In the genomic region with DNA sequence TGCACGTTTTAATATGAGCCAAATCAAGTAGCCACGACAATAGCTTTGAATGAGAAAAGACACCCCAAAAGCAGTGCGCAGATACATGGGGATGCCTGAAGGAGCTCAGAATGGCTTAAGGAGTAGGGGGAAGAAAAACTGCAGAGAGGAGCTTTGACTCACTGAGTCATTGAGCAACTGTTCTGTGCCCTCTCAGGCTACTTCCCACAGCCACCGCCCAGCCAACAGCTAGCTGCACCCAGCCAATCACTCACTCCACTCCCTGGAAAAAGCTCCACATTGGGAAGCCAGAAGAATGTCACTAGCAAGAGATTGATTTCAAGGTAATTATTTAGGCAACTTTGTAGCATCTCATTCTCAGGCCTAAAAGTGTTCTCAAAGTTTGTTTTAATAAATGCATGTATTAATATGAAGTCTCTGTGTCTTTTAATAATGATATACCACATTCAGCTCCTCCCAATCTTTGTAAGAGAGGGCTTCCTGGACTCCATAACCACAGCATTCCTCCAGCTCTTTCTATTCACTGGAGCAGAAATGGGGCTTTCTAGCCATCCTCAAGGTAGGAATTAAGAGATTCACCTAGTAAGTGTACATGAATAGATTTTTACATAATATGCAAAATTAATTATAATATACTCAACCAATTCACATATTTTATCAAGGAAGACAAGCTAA, we compare ENCODE assay signal across 11 cellular contexts. TPM values are rescaled to one million over a fixed set of nuclear protein-coding genes. Genes with fewer than 3 reads are reported as not detected.
DNase-seq lines count a peak whose midpoint lies in the region; ATAC-seq and TF ChIP-seq lines count a peak whose summit lies in the region.
"Had no signal": no experiment of that assay in that cellular context is flagged by ENCODE, and none has a peak within 500 bp of the region (broad histone marks: within the 10 kb centered on the region; RNA-seq: fewer than 3 reads in every experiment).

No MANE protein-coding gene starts in this region.

- in situ Hi-C loops in transverse colon (cut with MboI; ENCODE audit: low pct_ligation_motif_present in 1 of 4, low pct_unique_long_range_greater_than_20kb in 1 of 4, low sequenced_read_pairs in 3 of 4) = loop anchor here in 2 of 4 donors (25.0 kb wide), 3 partner anchors 838 to 913 kb away; a partner anchor contains a TSS

- peaks cover 4% of the 10 kb centered on the region in 2 donors for H3K9me3 Mint-ChIP-seq in activated T-cell treated with anti-CD3 and anti-CD28 coated beads, Interleukin-2, amount 50 U/mL, for 72 hours
- peaks cover 30% of the 10 kb centered on the region for H3K9me3 Mint-ChIP-seq in activated naive CD8-positive, alpha-beta T cell treated with anti-CD3 and anti-CD28 coated beads for 36 hours

- H3K27me3 Mint-ChIP-seq in activated T-cell treated with anti-CD3 and anti-CD28 coated beads, Interleukin-2, amount 50 U/mL, for 72 hours (ENCODE audit: low read depth) = no peaks in the 10 kb centered on the region
- H3K27me3 Mint-ChIP-seq in activated naive CD8-positive, alpha-beta T cell treated with anti-CD3 and anti-CD28 coated beads for 36 hours = no peaks in the 10 kb centered on the region
- H3K27me3 Mint-ChIP-seq: B cell had no signal

- H3K36me3 Mint-ChIP-seq in activated T-cell treated with anti-CD3 and anti-CD28 coated beads, Interleukin-2, amount 50 U/mL, for 72 hours (ENCODE audit: insufficient read depth in 2 of 2) = peaks cover 18 to 44% of the 10 kb centered on the region in 2 donors
- peaks cover 86% of the 10 kb centered on the region for H3K36me3 Mint-ChIP-seq in activated naive CD8-positive, alpha-beta T cell treated with anti-CD3 and anti-CD28 coated beads for 36 hours

- H3K27ac Mint-ChIP-seq in activated T-cell treated with anti-CD3 and anti-CD28 coated beads, Interleukin-2, amount 50 U/mL, for 72 hours = no peak overlapping the region
- peak overlapping the region; percentile 92 for H3K27ac Mint-ChIP-seq in activated naive CD8-positive, alpha-beta T cell treated with anti-CD3 and anti-CD28 coated beads for 36 hours
- H3K27ac Mint-ChIP-seq: nephron had no signal

- no peaks in the 10 kb centered on the region for H3K36me3 ChIP-seq in transverse colon
- H3K36me3 ChIP-seq: WERI-Rb-1 had no signal

- H3K4me1 Mint-ChIP-seq in activated T-cell treated with anti-CD3 and anti-CD28 coated beads, Interleukin-2, amount 50 U/mL, for 72 hours (ENCODE audit: low read depth) = peaks cover 81% of the 10 kb centered on the region
- H3K4me1 Mint-ChIP-seq in activated naive CD8-positive, alpha-beta T cell treated with anti-CD3 and anti-CD28 coated beads for 36 hours = peaks cover 56% of the 10 kb centered on the region

- no peak for TF ChIP-seq POLR2A in transverse colon (IDR thresholded peaks at IDR 0.05)

- no peak for TF ChIP-seq CTCF in transverse colon (IDR thresholded peaks at IDR 0.05)

- peak overlapping the region; percentile 26 to 58 for H3K4me3 Mint-ChIP-seq in activated T-cell treated with anti-CD3 and anti-CD28 coated beads, Interleukin-2, amount 50 U/mL, for 72 hours
- H3K4me3 Mint-ChIP-seq in activated naive CD8-positive, alpha-beta T cell treated with anti-CD3 and anti-CD28 coated beads for 36 hours = peak overlapping the region; percentile 2
- H3K4me3 Mint-ChIP-seq: nephron had no signal

- H3K9me3 ChIP-seq in right cardiac atrium (ENCODE audit: control insufficient read depth, low read length) = no peaks in the 10 kb centered on the region
- no peaks in the 10 kb centered on the region for H3K9me3 ChIP-seq in transverse colon

- H3K4me3 ChIP-seq in right cardiac atrium (ENCODE audit: low read length) (no peak overlapping the region), transverse colon (no peak overlapping the region)

- H3K27ac ChIP-seq in right cardiac atrium (ENCODE audit: low read length) (no peak overlapping the region), transverse colon (peak overlapping the region; percentile 50 to 73 (median 64))
- H3K27ac ChIP-seq: WERI-Rb-1 had no signal

- DNase-seq in activated T-cell treated with anti-CD3 and anti-CD28 coated beads, Interleukin-2, amount 50 U/mL, for 72 hours = no peak
- no peak for DNase-seq in activated T-cell treated with anti-CD3 and anti-CD28 coated beads, Interleukin-2, amount 50 U/mL, for 1 hour
- DNase-seq in activated naive CD8-positive, alpha-beta T cell treated with anti-CD3 and anti-CD28 coated beads for 36 hours = no peak
- DNase-seq in right cardiac atrium (peak; percentile 64 to 80 (median 71)), transverse colon (peak; percentile 21), COLO829 (ENCODE audit: low spot score) (no peak), SW480 (ENCODE audit: low spot score) (no peak)
- DNase-seq: WERI-Rb-1 had no signal

- ATAC-seq in activated T-cell treated with anti-CD3 and anti-CD28 coated beads, Interleukin-2, amount 50 U/mL, for 72 hours (replicated peaks in 1 of 2) = no peak
- ATAC-seq in right cardiac atrium = peak; percentile 75 to 80
- ATAC-seq in GM21447 (IDR thresholded peaks at IDR 0.05; ENCODE audit: unreplicated experiment) = no peak

- intact Hi-C loops in right cardiac atrium (cut with DNase I) (no loop called here), transverse colon (cut with DNase I; ENCODE audit: low total_unique reads) (no loop called here)

- H3K4me1 ChIP-seq in right cardiac atrium (ENCODE audit: control insufficient read depth, insufficient read depth, low read length) (no peaks in the 10 kb centered on the region), transverse colon (peaks cover 4 to 51% (median 21%) of the 10 kb centered on the region in 4 donors)

- no peak for TF ChIP-seq EP300 in transverse colon (IDR thresholded peaks at IDR 0.05; ENCODE audit: low read depth)

- no peaks in the 10 kb centered on the region for H3K27me3 ChIP-seq in right cardiac atrium (ENCODE audit: control insufficient read depth, insufficient read depth)
- no peaks in the 10 kb centered on the region for H3K27me3 ChIP-seq in transverse colon

- WGBS in right cardiac atrium = 85% methylated on average over 4 of the region's 4 CpGs
- 86 to 96% methylated on average over 3 to 4 of the region's 4 CpGs for WGBS in transverse colon (ENCODE audit: low coverage in 1 of 2), 2 donors

RNA-seq across cellular contexts. Expression of a gene that starts 16.8 kb away (rescaled TPM):
- total RNA-seq in activated T-cell treated with anti-CD3 and anti-CD28 coated beads, Interleukin-2, amount 50 U/mL, for 72 hours = 10 to 100 TPM; 14.3 TPM
- total RNA-seq in activated naive CD8-positive, alpha-beta T cell treated with anti-CD3 and anti-CD28 coated beads for 36 hours = 10 to 100 TPM; 32.7 to 33.0 TPM
- 1 to 10 TPM; 4.6 to 5.1 (median 4.9) TPM for total RNA-seq in right cardiac atrium
- 4.7 TPM for polyA plus RNA-seq in right cardiac atrium
- 1 to 10 TPM; 1.6 to 7.2 (median 4.9) TPM for total RNA-seq in transverse colon

Comparison
In these comparisons a context has a peak if more than half of its experiments do, and no peak if none do; other contexts are left out.
1. ATAC-seq: peak in right cardiac atrium (2 of 2); none in activated T-cell treated with anti-CD3 and anti-CD28 coated beads, Interleukin-2, amount 50 U/mL, for 72 hours (0 of 2) and GM21447 (single experiment).
2. DNase-seq: peak in right cardiac atrium (3 of 3) and transverse colon (single experiment); none in activated T-cell treated with anti-CD3 and anti-CD28 coated beads, Interleukin-2, amount 50 U/mL, for 72 hours (0 of 2), activated T-cell treated with anti-CD3 and anti-CD28 coated beads, Interleukin-2, amount 50 U/mL, for 1 hour (single experiment), activated naive CD8-positive, alpha-beta T cell treated with anti-CD3 and anti-CD28 coated beads for 36 hours (single experiment), COLO829 (single experiment) and SW480 (single experiment).